1 cellular context compared by ENCODE assay signal in genomic region chr9:135294826-135295225, GRCh38.
TF ChIP-seq lines count a peak whose summit lies in the region.

No MANE protein-coding gene starts in this region.

TF ChIP-seq in WTC11, 78 proteins besides CTCF, POLR2A, EP300 and RAD21:
- TF ChIP-seq, protein P1, sequence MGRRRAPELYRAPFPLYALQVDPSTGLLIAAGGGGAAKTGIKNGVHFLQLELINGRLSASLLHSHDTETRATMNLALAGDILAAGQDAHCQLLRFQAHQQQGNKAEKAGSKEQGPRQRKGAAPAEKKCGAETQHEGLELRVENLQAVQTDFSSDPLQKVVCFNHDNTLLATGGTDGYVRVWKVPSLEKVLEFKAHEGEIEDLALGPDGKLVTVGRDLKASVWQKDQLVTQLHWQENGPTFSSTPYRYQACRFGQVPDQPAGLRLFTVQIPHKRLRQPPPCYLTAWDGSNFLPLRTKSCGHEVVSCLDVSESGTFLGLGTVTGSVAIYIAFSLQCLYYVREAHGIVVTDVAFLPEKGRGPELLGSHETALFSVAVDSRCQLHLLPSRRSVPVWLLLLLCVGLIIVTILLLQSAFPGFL (CRISPR knock-in tag; IDR thresholded peaks at IDR 0.05; ENCODE audit: borderline replicate concordance): no peak
- TF ChIP-seq FOXK1 (CRISPR knock-in tag; IDR thresholded peaks at IDR 0.05): no peak
- TF ChIP-seq ZNF671 (CRISPR knock-in tag; IDR thresholded peaks at IDR 0.05): no peak
- no peak for TF ChIP-seq ZNF396 (CRISPR knock-in tag; IDR thresholded peaks at IDR 0.05; ENCODE audit: borderline replicate concordance)
- no peak for TF ChIP-seq KAT7 (CRISPR knock-in tag; IDR thresholded peaks at IDR 0.05; ENCODE audit: borderline replicate concordance)
- TF ChIP-seq ZNF425 (CRISPR knock-in tag; conservative IDR thresholded peaks at IDR 0.05): no peak
- TF ChIP-seq, protein P2, sequence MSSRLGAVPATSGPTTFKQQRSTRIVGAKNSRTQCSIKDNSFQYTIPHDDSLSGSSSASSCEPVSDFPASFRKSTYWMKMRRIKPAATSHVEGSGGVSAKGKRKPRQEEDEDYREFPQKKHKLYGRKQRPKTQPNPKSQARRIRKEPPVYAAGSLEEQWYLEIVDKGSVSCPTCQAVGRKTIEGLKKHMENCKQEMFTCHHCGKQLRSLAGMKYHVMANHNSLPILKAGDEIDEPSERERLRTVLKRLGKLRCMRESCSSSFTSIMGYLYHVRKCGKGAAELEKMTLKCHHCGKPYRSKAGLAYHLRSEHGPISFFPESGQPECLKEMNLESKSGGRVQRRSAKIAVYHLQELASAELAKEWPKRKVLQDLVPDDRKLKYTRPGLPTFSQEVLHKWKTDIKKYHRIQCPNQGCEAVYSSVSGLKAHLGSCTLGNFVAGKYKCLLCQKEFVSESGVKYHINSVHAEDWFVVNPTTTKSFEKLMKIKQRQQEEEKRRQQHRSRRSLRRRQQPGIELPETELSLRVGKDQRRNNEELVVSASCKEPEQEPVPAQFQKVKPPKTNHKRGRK (CRISPR knock-in tag; IDR thresholded peaks at IDR 0.05; ENCODE audit: borderline replicate concordance): no peak
- TF ChIP-seq ZNF263 (CRISPR knock-in tag; IDR thresholded peaks at IDR 0.05; ENCODE audit: low read depth): no peak
- TF ChIP-seq ZNF532 (CRISPR knock-in tag; IDR thresholded peaks at IDR 0.05; ENCODE audit: borderline replicate concordance): no peak
- no peak for TF ChIP-seq SMAD4 (CRISPR knock-in tag; IDR thresholded peaks at IDR 0.05)
- no peak for TF ChIP-seq FOXP1 (CRISPR knock-in tag; IDR thresholded peaks at IDR 0.05; ENCODE audit: borderline replicate concordance)
- no peak for TF ChIP-seq ATF6 (CRISPR knock-in tag; IDR thresholded peaks at IDR 0.05)
